ENCODE assay signal across 37 cellular contexts in the genomic region with DNA sequence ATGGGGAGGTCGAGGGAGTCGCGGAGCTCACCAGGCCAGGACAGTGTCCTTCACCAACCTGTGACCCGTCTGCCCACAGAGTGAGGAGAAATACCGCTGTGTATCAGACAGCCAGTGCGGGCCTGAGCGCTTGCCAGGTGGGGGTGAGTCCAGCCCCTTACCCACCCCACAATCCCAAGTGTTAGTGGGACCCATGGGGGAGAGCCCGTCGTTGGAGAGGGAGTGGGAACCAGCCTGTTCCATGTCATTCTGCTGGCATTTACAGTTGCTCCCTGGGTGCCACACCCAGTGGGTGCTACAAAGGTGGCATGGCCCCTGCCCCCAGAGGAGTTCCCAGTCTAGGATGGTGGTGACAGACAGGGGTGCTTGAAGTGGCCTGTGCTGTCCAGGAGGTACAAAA. TPM values are rescaled to one million over a fixed set of nuclear protein-coding genes. Genes with fewer than 3 reads are reported as not detected.
"Had no signal": no experiment of that assay in that cellular context is flagged by ENCODE, and none has a peak within 500 bp of the region (broad histone marks: within the 10 kb centered on the region; RNA-seq: fewer than 3 reads in every experiment).

No MANE protein-coding gene starts in this region.

- H3K36me3 Mint-ChIP-seq: activated CD4-positive, alpha-beta memory T cell treated with anti-CD3 and anti-CD28 coated beads for 36 hours; brain; mesothelial cell of epicardium had no signal

- H3K27me3 ChIP-seq: adrenal gland, cardiac muscle cell, dorsolateral prefrontal cortex, gastrocnemius medialis, right lobe of liver, transverse colon had no signal

- FAIRE-seq: kidney, TTC549 had no signal

- H3K27ac ChIP-seq: adrenal gland, cardiac muscle cell, coronary artery, dorsolateral prefrontal cortex, gastrocnemius medialis, right lobe of liver, transverse colon, VCaP had no signal

- H3K27ac Mint-ChIP-seq: activated CD4-positive, alpha-beta memory T cell treated with anti-CD3 and anti-CD28 coated beads for 36 hours; activated naive CD8-positive, alpha-beta T cell; brain; effector memory CD8-positive, alpha-beta T cell; immature natural killer cell; mesothelial cell of epicardium; naive thymus-derived CD4-positive, alpha-beta T cell; progenitor cell of endocrine pancreas had no signal

- H3K4me3 Mint-ChIP-seq: activated CD4-positive, alpha-beta memory T cell treated with anti-CD3 and anti-CD28 coated beads for 36 hours; activated naive CD8-positive, alpha-beta T cell; brain; effector memory CD8-positive, alpha-beta T cell; immature natural killer cell; mesothelial cell of epicardium; naive thymus-derived CD4-positive, alpha-beta T cell had no signal

- H3K4me1 ChIP-seq: adrenal gland, gastrocnemius medialis, right lobe of liver had no signal

- DNase-seq: activated CD4-positive, alpha-beta memory T cell treated with anti-CD3 and anti-CD28 coated beads for 36 hours; activated CD4-positive, alpha-beta T cell treated with anti-CD3 and anti-CD28 coated beads for 4 hours; activated CD8-positive, alpha-beta memory T cell treated with anti-CD3 and anti-CD28 coated beads, Interleukin-2, amount 50 U/mL, for 4 hours; activated T-cell treated with anti-CD3 and anti-CD28 coated beads, Interleukin-2, amount 50 U/mL, for 1 hour; adrenal gland; dorsolateral prefrontal cortex; effector memory CD8-positive, alpha-beta T cell; erythroblast; gastrocnemius medialis; head of caudate nucleus; hypothalamus; immature natural killer cell; kidney; left colon; naive thymus-derived CD4-positive, alpha-beta T cell; stimulated activated CD4-positive, alpha-beta T cell treated with anti-CD3 and anti-CD28 coated beads, Interleukin-12 subunit alpha, Interleukin-12 subunit beta, amount 100 ng/mL, for 4 hours; stimulated activated CD4-positive, alpha-beta T cell treated with anti-CD3 and anti-CD28 coated beads, Interleukin-4, amount 100 ng/mL, for 1 hour; T-helper 9 cell; transverse colon had no signal

- H3K4me3 ChIP-seq: adrenal gland, cardiac muscle cell, coronary artery, dorsolateral prefrontal cortex, gastrocnemius medialis, right lobe of liver, transverse colon had no signal

- ATAC-seq: effector memory CD8-positive, alpha-beta T cell; gastrocnemius medialis; left colon; naive thymus-derived CD4-positive, alpha-beta T cell; right lobe of liver had no signal

- H3K27me3 Mint-ChIP-seq: effector memory CD8-positive, alpha-beta T cell had no signal

- H3K9me3 Mint-ChIP-seq: effector memory CD8-positive, alpha-beta T cell; immature natural killer cell; mesothelial cell of epicardium had no signal

- H3K9me3 ChIP-seq: adrenal gland, gastrocnemius medialis, right lobe of liver, transverse colon had no signal

- H3K36me3 ChIP-seq: adrenal gland, cardiac muscle cell, gastrocnemius medialis, right lobe of liver, transverse colon had no signal

RNA-seq across cellular contexts. Expression of gene P2RX3, which starts 9.2 kb away (rescaled TPM):
- total RNA-seq: activated CD4-positive, alpha-beta memory T cell treated with anti-CD3 and anti-CD28 coated beads for 36 hours; activated CD8-positive, alpha-beta memory T cell treated with anti-CD3 and anti-CD28 coated beads for 36 hours; aorta; cerebellum; gastrocnemius medialis; kidney; left colon; lower leg skin; naive thymus-derived CD4-positive, alpha-beta T cell; osteocyte; progenitor cell of endocrine pancreas; renal cortical epithelial cell; T-helper 1 cell treated with Interleukin-12 subunit alpha and Interleukin-12 subunit beta and Interleukin-4 antibody, amounts not matched to agents 30 ng/mL and 1 ng/mL, for 36 hours; temporal lobe; transverse colon had no signal
- polyA plus RNA-seq: aorta; immature natural killer cell; naive thymus-derived CD4-positive, alpha-beta T cell had no signal

RNA-seq across cellular contexts. Expression of gene PRG3, which starts 33.6 kb away (rescaled TPM):
- total RNA-seq: activated CD4-positive, alpha-beta memory T cell treated with anti-CD3 and anti-CD28 coated beads for 36 hours; activated CD8-positive, alpha-beta memory T cell treated with anti-CD3 and anti-CD28 coated beads for 36 hours; adrenal gland; aorta; cardiac muscle cell; cerebellum; dorsolateral prefrontal cortex; gastrocnemius medialis; kidney; left colon; lower leg skin; mesothelial cell of epicardium; naive thymus-derived CD4-positive, alpha-beta T cell; osteocyte; progenitor cell of endocrine pancreas; renal cortical epithelial cell; right lobe of liver; T-helper 1 cell treated with Interleukin-12 subunit alpha and Interleukin-12 subunit beta and Interleukin-4 antibody, amounts not matched to agents 30 ng/mL and 1 ng/mL, for 36 hours; temporal lobe; transverse colon; urinary bladder had no signal
- polyA plus RNA-seq: adrenal gland; aorta; cardiac muscle cell; immature natural killer cell; naive thymus-derived CD4-positive, alpha-beta T cell; urinary bladder had no signal

RNA-seq across cellular contexts. Expression of gene PRG2, which starts 43.1 kb away (rescaled TPM):
- total RNA-seq: cardiac muscle cell; gastrocnemius medialis; mesothelial cell of epicardium; osteocyte; progenitor cell of endocrine pancreas; renal cortical epithelial cell; T-helper 1 cell treated with Interleukin-12 subunit alpha and Interleukin-12 subunit beta and Interleukin-4 antibody, amounts not matched to agents 30 ng/mL and 1 ng/mL, for 36 hours; temporal lobe; transverse colon had no signal
- polyA plus RNA-seq: cardiac muscle cell; naive thymus-derived CD4-positive, alpha-beta T cell; urinary bladder had no signal
